Comparison of ENCODE assay signal across 11 cellular contexts in genomic region chr7:142700924-142701323, GRCh38. TPM values are rescaled to one million over a fixed set of nuclear protein-coding genes. Genes with fewer than 3 reads are reported as not detected.
"Had no signal": no experiment of that assay in that cellular context is flagged by ENCODE, and none has a peak within 500 bp of the region (broad histone marks: within the 10 kb centered on the region; RNA-seq: fewer than 3 reads in every experiment).

No MANE protein-coding gene starts in this region.

RNA-seq across cellular contexts. Expression of gene PRSS1, which starts 48.3 kb away (rescaled TPM):
- total RNA-seq: ascending aorta; cardiac muscle cell; cerebellum; dorsolateral prefrontal cortex; gastrocnemius medialis; left ventricle myocardium inferior; mucosa of descending colon; myocyte; neural crest cell; prostate gland; T-helper 1 cell treated with Interleukin-12 subunit alpha and Interleukin-12 subunit beta and Interleukin-4 antibody, amounts not matched to agents 30 ng/mL and 1 ng/mL, for 36 hours had no signal
- polyA plus RNA-seq: cardiac muscle cell had no signal
